14 cellular contexts compared by ENCODE assay signal in genomic region chr13:43363156-43363918, GRCh38.
DNase-seq lines count a peak whose midpoint lies in the region; ATAC-seq and TF ChIP-seq lines count a peak whose summit lies in the region.
"Had no signal": no experiment of that assay in that cellular context is flagged by ENCODE, and none has a peak within 500 bp of the region (broad histone marks: within the 10 kb centered on the region; RNA-seq: fewer than 3 reads in every experiment).

No MANE protein-coding gene starts in this region.

- H3K4me3 ChIP-seq in psoas muscle: peak overlapping the region; percentile 37
- H3K4me3 ChIP-seq: BLaER1 treated with 17β-estradiol and CSF1 and Interleukin-3, amounts not matched to agents 10 nM and 100 nM had no signal

- DNase-seq in AG09319 (ENCODE audit: extremely low read depth, low read depth) (peak; percentile 57), NCI-H345 (lab: John Stamatoyannopoulos, UW) (peak; percentile 26), fibroblast of gingiva (ENCODE audit: low read depth) (peak; percentile 89), psoas muscle (no peak), Right ventricle myocardium inferior (ENCODE audit: missing footprints) (no peak), GM13976 (ENCODE audit: low spot score) (no peak), left colon (no peak)
- no peak for DNase-seq in stimulated activated CD4-positive, alpha-beta T cell treated with anti-CD3 and anti-CD28 coated beads, Interleukin-4, amount 100 ng/mL, for 4 hours
- DNase-seq: activated naive CD8-positive, alpha-beta T cell treated with anti-CD3 and anti-CD28 coated beads, Interleukin-2, amount 50 U/mL, for 24 hours; effector CD4-positive, alpha-beta T cell; T-helper 9 cell had no signal

- no peaks in the 10 kb centered on the region for H3K36me3 ChIP-seq in psoas muscle (ENCODE audit: insufficient read depth in 1 of 2, low read depth in 1 of 2)
- H3K36me3 ChIP-seq: BLaER1 treated with 17β-estradiol and CSF1 and Interleukin-3, amounts not matched to agents 10 nM and 100 nM had no signal

- no peaks in the 10 kb centered on the region for H3K27me3 ChIP-seq in psoas muscle (ENCODE audit: insufficient read depth in 3 of 3, low read length in 2 of 3)

- 24 to 31% (median 25%) methylated on average over 5 of the region's 5 CpGs for WGBS in psoas muscle, 3 donors

- ATAC-seq in psoas muscle (peak in 1 of 4 donors; percentile 40), Right ventricle myocardium inferior (no peak), left colon (no peak)
- ATAC-seq: activated naive CD8-positive, alpha-beta T cell treated with anti-CD3 and anti-CD28 coated beads, Interleukin-2, amount 50 U/mL, for 24 hours; Panc1 had no signal

- intact Hi-C loops in psoas muscle (cut with DNase I) (no loop called here), Right ventricle myocardium inferior (cut with DNase I) (no loop called here), left colon (cut with DNase I, micrococcal nuclease) (no loop called here)

- H3K9me3 ChIP-seq in psoas muscle: no peaks in the 10 kb centered on the region
- H3K9me3 ChIP-seq: BLaER1 treated with 17β-estradiol and CSF1 and Interleukin-3, amounts not matched to agents 10 nM and 100 nM had no signal

- TF ChIP-seq CTCF in AG09319 (IDR thresholded peaks at IDR 0.05; ENCODE audit: low read depth, low read length) (no peak), psoas muscle (IDR thresholded peaks at IDR 0.05) (no peak), GM13976 (IDR thresholded peaks at IDR 0.05; ENCODE audit: borderline replicate concordance, control extremely low read depth, extremely low read depth, insufficient read depth, missing control alignments) (no peak)

- in situ Hi-C loops in GM13976 (cut with MboI; ENCODE audit: low sequenced_read_pairs, unreplicated experiment): no loop called here

- peak overlapping the region; percentile 72 for H3K27ac ChIP-seq in psoas muscle
- H3K27ac ChIP-seq: BLaER1 treated with 17β-estradiol and CSF1 and Interleukin-3, amounts not matched to agents 10 nM and 100 nM; KMS-11 had no signal

- peaks cover 36% of the 10 kb centered on the region for H3K4me1 ChIP-seq in psoas muscle

Comparison
In these comparisons a context has a peak if more than half of its experiments do, and no peak if none do; other contexts are left out.
1. DNase-seq: peak in AG09319 (single experiment), NCI-H345 (single experiment) and fibroblast of gingiva (single experiment); none in psoas muscle (0 of 2), stimulated activated CD4-positive, alpha-beta T cell treated with anti-CD3 and anti-CD28 coated beads, Interleukin-4, amount 100 ng/mL, for 4 hours (0 of 2), Right ventricle myocardium inferior (single experiment), GM13976 (single experiment) and left colon (0 of 2).